In genomic region chr3:172305552-172305951, GRCh38 we compare ENCODE assay signal across 16 cellular contexts.
DNase-seq lines count a peak whose midpoint lies in the region; ATAC-seq and TF ChIP-seq lines count a peak whose summit lies in the region.
"Had no signal": no experiment of that assay in that cellular context is flagged by ENCODE, and none has a peak within 500 bp of the region (broad histone marks: within the 10 kb centered on the region; RNA-seq: fewer than 3 reads in every experiment).

No MANE protein-coding gene starts in this region.

- H3K4me3 ChIP-seq in GM23248: no peak overlapping the region
- no peak overlapping the region for H3K4me3 ChIP-seq in RWPE2 (ENCODE audit: severe bottlenecking)
- H3K4me3 ChIP-seq: spleen had no signal

- no peak overlapping the region for H2AFZ ChIP-seq in GM23248

- H3F3A ChIP-seq in GM23248 (ENCODE audit: insufficient read depth): peaks cover 54% of the 10 kb centered on the region

- H4K20me1 ChIP-seq in GM23248 (ENCODE audit: insufficient read depth): peaks cover 8% of the 10 kb centered on the region

- peaks cover 61% of the 10 kb centered on the region for H3K79me2 ChIP-seq in GM23248 (ENCODE audit: insufficient read depth)

- H3K36me3 ChIP-seq in GM23248 (ENCODE audit: low read depth): peaks cover 62% of the 10 kb centered on the region
- peaks cover 84% of the 10 kb centered on the region for H3K36me3 ChIP-seq in RWPE2 (ENCODE audit: low read depth)

- H3K4me1 ChIP-seq in GM23248 (ENCODE audit: insufficient read depth) (peaks cover 32% of the 10 kb centered on the region), RWPE2 (ENCODE audit: insufficient read depth, poor library complexity, severe bottlenecking) (peaks cover 20% of the 10 kb centered on the region)
- H3K4me1 ChIP-seq: spleen had no signal

- peak overlapping the region; percentile 6; the same call in 1 of the 2 replicates for H3K9ac ChIP-seq in GM23248

- H3K27ac ChIP-seq in GM23248 (peak overlapping the region; percentile 63), RWPE2 (ENCODE audit: poor library complexity, severe bottlenecking) (peak overlapping the region; percentile 38)
- H3K27ac ChIP-seq: spleen had no signal

- ATAC-seq in RWPE2 (ENCODE audit: low read depth) (peak; percentile 97), GM18873 (IDR thresholded peaks at IDR 0.05; ENCODE audit: low FRiP score, unreplicated experiment) (no peak), GM21423 (IDR thresholded peaks at IDR 0.05; ENCODE audit: unreplicated experiment) (no peak)
- ATAC-seq: CD8-positive, alpha-beta T cell had no signal

- TF ChIP-seq CTCF in RWPE2 (IDR thresholded peaks at IDR 0.05; ENCODE audit: poor library complexity, severe bottlenecking): no peak

- H3K4me2 ChIP-seq in GM23248 (ENCODE audit: unreplicated experiment): no peak overlapping the region

- WGBS in GM23248 (ENCODE audit: low coverage in 1 of 2, low lambda C conversion rate in 2 of 2, missing lambda C conversion rate in 2 of 2), 2 experiments: 69 to 75% methylated on average over 2 of the region's 2 CpGs

- peak; percentile 90 for DNase-seq in GM23248
- DNase-seq in RWPE2 (ENCODE audit: low spot score): no peak
- DNase-seq in fibroblast of the conjunctiva (ENCODE audit: low read depth): peak; percentile 47
- peak; percentile 94 for DNase-seq in renal cortical epithelial cell (ENCODE audit: low read depth)
- DNase-seq in NK-92 treated with Interleukin-12 subunit alpha and Interleukin-12 subunit beta, amount 100 ng/mL, for 24 hours (lab: John Stamatoyannopoulos, UW): no peak
- no peak for DNase-seq in epidermal melanocyte (ENCODE audit: insufficient read length, low spot score)
- DNase-seq: activated CD4-positive, alpha-beta memory T cell treated with anti-CD3 and anti-CD28 coated beads for 36 hours; CD8-positive, alpha-beta T cell; GOT3; naive B cell; NCI-H2029; spleen; stimulated activated CD8-positive, alpha-beta memory T cell treated with anti-CD3 and anti-CD28 coated beads, Interleukin-4, amount 100 ng/mL, for 48 hours; T-helper 1 cell had no signal

- in situ Hi-C loops in GM23248 (cut with MboI): no loop called here

- H3K9me3 ChIP-seq in GM23248 (ENCODE audit: low read depth) (no peaks in the 10 kb centered on the region), RWPE2 (ENCODE audit: severe bottlenecking) (no peaks in the 10 kb centered on the region)
- H3K9me3 ChIP-seq: spleen had no signal

- no peaks in the 10 kb centered on the region for H3K27me3 ChIP-seq in GM23248 (replicated peaks; ENCODE audit: insufficient read depth)
- H3K27me3 ChIP-seq in RWPE2 (ENCODE audit: insufficient read depth, poor library complexity, severe bottlenecking): no peaks in the 10 kb centered on the region
- H3K27me3 ChIP-seq: spleen had no signal

- no peaks in the 10 kb centered on the region for H3K9me2 ChIP-seq in GM23248 (ENCODE audit: insufficient read depth)

Comparison
In these comparisons a context has a peak if more than half of its experiments do, and no peak if none do; other contexts are left out.
1. DNase-seq: peak in GM23248 (single experiment), fibroblast of the conjunctiva (single experiment) and renal cortical epithelial cell (single experiment); none in RWPE2 (single experiment), NK-92 treated with Interleukin-12 subunit alpha and Interleukin-12 subunit beta, amount 100 ng/mL, for 24 hours (single experiment) and epidermal melanocyte (single experiment).